In the genomic region with DNA sequence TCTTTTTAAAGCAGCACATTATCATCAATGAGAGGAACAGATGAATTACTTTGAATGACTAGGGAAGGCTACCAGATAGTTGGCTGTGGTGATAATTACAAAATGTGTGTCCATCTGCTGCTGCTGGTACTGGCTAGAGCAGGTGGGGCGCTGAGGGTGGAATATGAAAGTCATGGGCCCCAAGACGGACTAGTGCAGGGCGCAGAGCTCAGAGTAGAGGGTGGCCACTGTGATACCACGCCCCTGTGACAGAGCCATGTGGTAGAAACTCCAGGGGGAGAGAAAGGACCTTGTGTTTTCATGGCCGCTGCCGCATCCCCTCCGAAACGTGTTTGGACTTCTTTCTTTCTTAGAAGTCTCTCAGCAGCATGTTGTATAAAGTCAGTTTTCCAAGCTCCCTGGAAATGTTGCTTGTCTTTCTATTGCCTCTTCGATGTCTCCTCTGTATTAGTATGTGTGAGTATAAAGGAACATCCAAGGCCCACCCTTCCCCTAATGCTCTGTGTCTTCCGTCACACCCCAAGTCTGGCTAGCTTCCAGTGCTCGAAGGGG, we compare ENCODE assay signal across 20 cellular contexts.
"Had no signal": no experiment of that assay in that cellular context is flagged by ENCODE, and none has a peak within 500 bp of the region (broad histone marks: within the 10 kb centered on the region; RNA-seq: fewer than 3 reads in every experiment).

No MANE protein-coding gene starts in this region.

- H3K4me1 ChIP-seq: adrenal gland, pancreas, stomach, testis had no signal

- H3K27me3 ChIP-seq: adrenal gland, gastrocnemius medialis, pancreas, testis, upper lobe of right lung had no signal

- H3K27ac Mint-ChIP-seq: activated T-helper 2 cell treated with anti-CD3 and anti-CD28 coated beads, Interferon-gamma antibody, Interleukin-2, Interleukin-4, amounts not matched to agents 10 μg/mL and 5 μg/mL and 100 μg/mL, durations not matched to agents 14 hours and 24 hours and 36 hours; dendritic cell treated with granulocyte-macrophage colony-stimulating factor and Interleukin-4, amounts not matched to agents 40 ng/mL and 50 ng/mL, for 4 days; effector memory CD8-positive, alpha-beta T cell had no signal

- H3K4me3 Mint-ChIP-seq: central memory CD8-positive, alpha-beta T cell; dendritic cell treated with granulocyte-macrophage colony-stimulating factor and Interleukin-4, amounts not matched to agents 40 ng/mL and 50 ng/mL, for 4 days; effector memory CD8-positive, alpha-beta T cell had no signal

- H3K9me3 ChIP-seq: adrenal gland, gastrocnemius medialis, pancreas, stomach, testis had no signal

- H3K9me3 Mint-ChIP-seq: central memory CD8-positive, alpha-beta T cell; dendritic cell treated with granulocyte-macrophage colony-stimulating factor and Interleukin-4, amounts not matched to agents 40 ng/mL and 50 ng/mL, for 4 days had no signal

- FAIRE-seq: pancreas had no signal

- DNase-seq: activated CD4-positive, CD25-positive, alpha-beta regulatory T cell treated with anti-CD3 and anti-CD28 coated beads, Interleukin-2, amount 50 U/mL, for 72 hours; activated naive CD4-positive, alpha-beta T cell treated with anti-CD3 and anti-CD28 coated beads, Interleukin-2, amount 50 U/mL, for 16 hours; activated T-cell treated with anti-CD3 and anti-CD28 coated beads for 4 hours; adrenal gland; effector memory CD8-positive, alpha-beta T cell; gastrocnemius medialis; heart left ventricle; left colon; midbrain; pancreas; stimulated activated CD4-positive, alpha-beta T cell treated with anti-CD3 and anti-CD28 coated beads, Interleukin-12 subunit alpha, Interleukin-12 subunit beta, amount 100 ng/mL, for 4 hours; stimulated activated CD4-positive, alpha-beta T cell treated with anti-CD3 and anti-CD28 coated beads, Interleukin-2, amount 100 ng/mL, for 24 hours; stomach; testis; upper lobe of right lung had no signal

- ATAC-seq: effector memory CD8-positive, alpha-beta T cell; gastrocnemius medialis; left colon; pancreas; sciatic nerve; upper lobe of right lung had no signal

- H3K4me3 ChIP-seq: adrenal gland, gastrocnemius medialis, heart left ventricle, lung, pancreas, stomach, testis, upper lobe of right lung had no signal

- H3K36me3 ChIP-seq: adrenal gland, gastrocnemius medialis, heart left ventricle, pancreas, stomach, upper lobe of right lung had no signal

- H3K27ac ChIP-seq: adrenal gland, gastrocnemius medialis, heart left ventricle, pancreas, stomach, testis, upper lobe of right lung had no signal
